22 cellular contexts compared by ENCODE assay signal in genomic region chr2:143732076-143732475, GRCh38.
A peak's percentile ranks its signal among the peaks of the same experiment; 100 is the strongest.
DNase-seq lines count a peak whose midpoint lies in the region; ATAC-seq and TF ChIP-seq lines count a peak whose summit lies in the region.
"Had no signal": no experiment of that assay in that cellular context is flagged by ENCODE, and none has a peak within 500 bp of the region (broad histone marks: within the 10 kb centered on the region; RNA-seq: fewer than 3 reads in every experiment).

No MANE protein-coding gene starts in this region.

- H3K36me3 Mint-ChIP-seq in T-helper 17 cell (ENCODE audit: low read depth), result peaks cover 3% of the 10 kb centered on the region
- H3K36me3 Mint-ChIP-seq: stimulated activated effector memory CD8-positive, alpha-beta T cell treated with anti-CD3 and anti-CD28 coated beads, Interleukin-12 subunit alpha, Interleukin-12 subunit beta, amount 100 ng/mL, for 72 hours had no signal

- no peaks in the 10 kb centered on the region for H3K9me3 ChIP-seq in T-helper 17 cell (ENCODE audit: control insufficient read depth, low read length, poor library complexity, severe bottlenecking)
- H3K9me3 ChIP-seq in ovary, result no peaks in the 10 kb centered on the region
- no peaks in the 10 kb centered on the region for H3K9me3 ChIP-seq in vagina
- no peaks in the 10 kb centered on the region for H3K9me3 ChIP-seq in Peyer's patch
- H3K9me3 ChIP-seq: colonic mucosa, prostate gland, spleen, tibial artery had no signal

- no peaks in the 10 kb centered on the region for H3K27me3 Mint-ChIP-seq in T-helper 17 cell
- H3K27me3 Mint-ChIP-seq: activated CD4-positive, alpha-beta memory T cell treated with anti-CD3 and anti-CD28 coated beads, Interleukin-2, amount 10 ng/mL, durations not matched to agents 7 days and 5 days; B cell had no signal

- intact Hi-C loops in ovary (cut with DNase I), result no loop called here
- intact Hi-C loops in vagina (cut with DNase I), result no loop called here

- no peak for TF ChIP-seq CTCF in fibroblast of mammary gland (conservative IDR thresholded peaks at IDR 0.05; ENCODE audit: control insufficient read depth, insufficient read depth, low read depth, low read length)
- TF ChIP-seq CTCF in ovary (IDR thresholded peaks at IDR 0.05), result no peak
- no peak for TF ChIP-seq CTCF in vagina (IDR thresholded peaks at IDR 0.05)
- no peak for TF ChIP-seq CTCF in Peyer's patch (IDR thresholded peaks at IDR 0.05)

- H3K27me3 ChIP-seq in ovary, result no peaks in the 10 kb centered on the region
- no peaks in the 10 kb centered on the region for H3K27me3 ChIP-seq in vagina
- no peaks in the 10 kb centered on the region for H3K27me3 ChIP-seq in Peyer's patch
- H3K27me3 ChIP-seq: colonic mucosa, spleen, tibial artery had no signal

- TF ChIP-seq POLR2A in ovary (IDR thresholded peaks at IDR 0.05) (no peak), vagina (IDR thresholded peaks at IDR 0.05) (no peak), Peyer's patch (IDR thresholded peaks at IDR 0.05) (no peak)

- H3K4me3 ChIP-seq in fibroblast of mammary gland (ENCODE audit: control insufficient read depth, low read depth, low read length), result no peak overlapping the region
- no peak overlapping the region for H3K4me3 ChIP-seq in ovary
- no peak overlapping the region for H3K4me3 ChIP-seq in vagina
- no peak overlapping the region for H3K4me3 ChIP-seq in Peyer's patch
- H3K4me3 ChIP-seq: colonic mucosa, prostate gland, spleen, tibial artery had no signal

- TF ChIP-seq EP300 in ovary (IDR thresholded peaks at IDR 0.05), result no peak

- H3K4me3 Mint-ChIP-seq in T-helper 17 cell, result no peak overlapping the region
- H3K4me3 Mint-ChIP-seq: activated CD4-positive, alpha-beta memory T cell treated with anti-CD3 and anti-CD28 coated beads, Interleukin-2, amount 10 ng/mL, durations not matched to agents 7 days and 5 days; B cell; nephron progenitor cell; stimulated activated effector memory CD8-positive, alpha-beta T cell treated with anti-CD3 and anti-CD28 coated beads, Interleukin-12 subunit alpha, Interleukin-12 subunit beta, amount 100 ng/mL, for 72 hours had no signal

- H3K4me1 ChIP-seq in ovary (ENCODE audit: insufficient read depth) (no peaks in the 10 kb centered on the region), vagina (no peaks in the 10 kb centered on the region), Peyer's patch (no peaks in the 10 kb centered on the region)
- H3K4me1 ChIP-seq: colonic mucosa, prostate gland, tibial artery had no signal

- peaks cover 34% of the 10 kb centered on the region for H3K4me1 Mint-ChIP-seq in T-helper 17 cell

- H3K27ac ChIP-seq in ovary (no peak overlapping the region), vagina (no peak overlapping the region), Peyer's patch (no peak overlapping the region)
- H3K27ac ChIP-seq: colonic mucosa, prostate gland, spleen, tibial artery, VCaP had no signal

- DNase-seq in EL (peak; percentile 6), M059J (ENCODE audit: low read depth) (peak; percentile 46), T-helper 17 cell (no peak), fibroblast of mammary gland (ENCODE audit: low read depth) (peak; percentile 15), ovary (no peak), vagina (ENCODE audit: extremely low spot score in 2 of 2) (no peak), Peyer's patch (no peak)
- DNase-seq: activated CD4-positive, alpha-beta memory T cell treated with anti-CD3 and anti-CD28 coated beads, Interleukin-2, amount 10 ng/mL, durations not matched to agents 7 days and 5 days; activated T-cell treated with anti-CD3 and anti-CD28 coated beads, Interleukin-2, amount 50 U/mL, for 72 hours; colonic mucosa; glutamatergic neuron; immature natural killer cell; MV-4-11; nephron progenitor cell; spleen; tibial artery had no signal

- H3K36me3 ChIP-seq in ovary (no peaks in the 10 kb centered on the region), vagina (no peaks in the 10 kb centered on the region), Peyer's patch (no peaks in the 10 kb centered on the region)
- H3K36me3 ChIP-seq: colonic mucosa, prostate gland, tibial artery had no signal

- H3K27ac Mint-ChIP-seq in T-helper 17 cell, result peak overlapping the region; percentile 82
- H3K27ac Mint-ChIP-seq: activated CD4-positive, alpha-beta memory T cell treated with anti-CD3 and anti-CD28 coated beads, Interleukin-2, amount 10 ng/mL, durations not matched to agents 7 days and 5 days; activated T-cell treated with anti-CD3 and anti-CD28 coated beads, Interleukin-2, amount 50 U/mL, for 72 hours; immature natural killer cell; nephron progenitor cell had no signal

- ATAC-seq in T-helper 17 cell (no peak), GM21423 (IDR thresholded peaks at IDR 0.05; ENCODE audit: unreplicated experiment) (no peak)
- ATAC-seq: activated T-cell treated with anti-CD3 and anti-CD28 coated beads, Interleukin-2, amount 50 U/mL, for 72 hours; HepG2; stimulated activated effector memory CD8-positive, alpha-beta T cell treated with anti-CD3 and anti-CD28 coated beads, Interleukin-12 subunit alpha, Interleukin-12 subunit beta, amount 100 ng/mL, for 72 hours had no signal

Comparison
In these comparisons a context has a peak if more than half of its experiments do, and no peak if none do; other contexts are left out.
1. DNase-seq: peak in EL (single experiment), M059J (single experiment) and fibroblast of mammary gland (single experiment); none in T-helper 17 cell (0 of 3), ovary (0 of 5), vagina (0 of 2) and Peyer's patch (0 of 3).